Comparison of ENCODE assay signal across 1 cellular context in genomic region chr14:60196291-60196690, GRCh38.
A peak's percentile ranks its signal among the peaks of the same experiment; 100 is the strongest.
TF ChIP-seq lines count a peak whose summit lies in the region.

No MANE protein-coding gene starts in this region.

TF ChIP-seq in GM12878, 131 proteins besides CTCF, POLR2A, EP300 and RAD21:
- peak; percentile 63; the same call in 1 of the 2 replicates for TF ChIP-seq RUNX3 (IDR thresholded peaks at IDR 0.05; ENCODE audit: low read length)
- no peak for TF ChIP-seq NBN (IDR thresholded peaks at IDR 0.05)
